In the genomic region with DNA sequence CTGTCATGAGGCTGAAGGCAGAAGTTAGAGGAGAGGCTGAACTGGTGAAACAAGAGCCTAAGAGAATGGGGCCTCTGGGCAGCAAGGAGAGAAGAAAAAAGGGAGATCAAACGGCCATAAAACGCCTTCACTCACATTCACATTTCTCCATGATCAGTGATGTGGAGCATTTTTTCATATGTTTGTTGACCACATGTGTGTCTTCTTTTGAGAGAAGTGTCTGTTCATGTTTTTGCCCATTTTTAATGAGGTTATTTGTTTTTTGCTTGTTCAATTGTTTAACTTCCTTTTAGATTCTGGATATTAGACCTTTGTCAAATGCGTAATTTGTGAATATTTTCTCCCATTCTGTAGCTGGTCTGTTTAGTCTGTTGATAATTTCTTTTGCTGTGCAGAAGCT, we compare ENCODE assay signal across 35 cellular contexts.
"Had no signal": no experiment of that assay in that cellular context is flagged by ENCODE, and none has a peak within 500 bp of the region (broad histone marks: within the 10 kb centered on the region; RNA-seq: fewer than 3 reads in every experiment).

No MANE protein-coding gene starts in this region.

- DNase-seq: Kasumi-1, MG63, MM.1S, MV-4-11, NCI-H1048, NCI-H1092, NCI-H1092 treated with DMSO at 0.1 percent for 48 hours, NCI-H1105, NCI-H1105 treated with DMSO at 0.1 percent for 48 hours, NCI-H1417, NCI-H1417 treated with DMSO at 0.1 percent for 48 hours, NCI-H1436, NCI-H1436 treated with DMSO at 0.1 percent for 48 hours, NCI-H146, NCI-H1694, NCI-H1694 treated with DMSO at 0.1 percent for 48 hours, NCI-H187, NCI-H187 treated with DMSO at 0.1 percent for 48 hours, NCI-H1930, NCI-H2029, NCI-H2029 treated with DMSO at 0.1 percent for 48 hours, NCI-H2081, NCI-H2081 treated with DMSO at 0.1 percent for 48 hours, NCI-H2107, NCI-H2171, NCI-H2171 treated with DMSO at 0.1 percent for 48 hours, NCI-H2227 treated with DMSO at 0.1 percent for 48 hours, NCI-H226, NCI-H345, NCI-H446, NCI-H446 treated with DMSO at 0.1 percent for 48 hours, NCI-H510A, NCI-H510A treated with DMSO at 0.1 percent for 48 hours, NCI-H524, NCI-H524 treated with DMSO at 0.1 percent for 48 hours had no signal

- H3K4me3 ChIP-seq: MG63 had no signal

- H3K27me3 ChIP-seq: MG63 had no signal

- H3K36me3 ChIP-seq: MG63 had no signal
